Comparison of ENCODE assay signal across 26 cellular contexts in the genomic region with DNA sequence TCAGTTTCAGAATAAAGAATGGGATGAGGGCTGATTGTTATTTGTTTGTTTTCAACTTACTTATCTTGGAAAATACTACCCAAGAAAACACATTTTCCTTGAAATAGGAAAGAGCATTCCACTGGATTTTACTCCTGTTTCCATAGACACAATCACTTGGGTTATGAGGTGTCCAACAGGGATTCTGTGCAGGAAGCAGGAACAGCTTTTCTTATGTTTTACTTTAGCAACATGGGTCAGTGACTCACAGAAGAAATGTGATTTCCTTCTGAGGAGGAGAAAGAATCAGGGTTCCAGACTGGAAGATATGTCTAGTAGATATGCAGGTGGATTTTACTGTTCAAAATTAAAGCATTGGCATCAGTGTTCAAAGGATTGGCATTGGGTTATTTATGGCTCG.
"Had no signal": no experiment of that assay in that cellular context is flagged by ENCODE, and none has a peak within 500 bp of the region (broad histone marks: within the 10 kb centered on the region; RNA-seq: fewer than 3 reads in every experiment).

No MANE protein-coding gene starts in this region.

- H3K4me2 ChIP-seq: smooth muscle cell had no signal

- H3K27me3 ChIP-seq: gastroesophageal sphincter, sigmoid colon, uterus had no signal

- H3K4me3 ChIP-seq: gastroesophageal sphincter, lower lobe of right lung, sigmoid colon, smooth muscle cell, uterus had no signal

- H3K27ac ChIP-seq: gastroesophageal sphincter, lower lobe of right lung, sigmoid colon, uterus, VCaP had no signal

- H3K9me3 ChIP-seq: gastroesophageal sphincter, lower lobe of right lung, sigmoid colon, uterus had no signal

- H3K4me1 ChIP-seq: gastroesophageal sphincter, lower lobe of right lung, sigmoid colon, uterus had no signal

- FAIRE-seq: colon, keratinocyte had no signal

- DNase-seq: activated CD4-positive, alpha-beta memory T cell treated with anti-CD3 and anti-CD28 coated beads, Interleukin-2, amount 10 ng/mL, durations not matched to agents 7 days and 5 days; activated CD4-positive, alpha-beta T cell treated with anti-CD3 and anti-CD28 coated beads, Interleukin-2, amount 10 ng/mL, durations not matched to agents 24 days and 14 days; activated effector memory CD4-positive, alpha-beta T cell treated with Interleukin-2 at 50 U/mL for 16 hours; activated naive CD4-positive, alpha-beta T cell treated with anti-CD3 and anti-CD28 coated beads for 36 hours; activated T-cell treated with anti-CD3 and anti-CD28 coated beads, Interleukin-2, amount 50 U/mL, for 72 hours; central memory CD4-positive, alpha-beta T cell; effector memory CD4-positive, alpha-beta T cell; head of caudate nucleus; lower lobe of right lung; naive B cell; retina; sigmoid colon; stimulated activated CD4-positive, alpha-beta T cell treated with anti-CD3 and anti-CD28 coated beads, Interleukin-15, amount 100 ng/mL, for 24 hours; stimulated activated CD4-positive, alpha-beta T cell treated with anti-CD3 and anti-CD28 coated beads, Interleukin-2, amount 100 ng/mL, for 48 hours; stimulated activated CD8-positive, alpha-beta memory T cell treated with anti-CD3 and anti-CD28 coated beads, Interleukin-4, amount 100 ng/mL, for 48 hours; stimulated activated naive B cell treated with anti-CD40 and anti-IgM and Interleukin-4, amounts not matched to agents 10 μg/mL and 1 μg/mL and 100 μg/mL, for 72 hours; trophoblast cell; uterus had no signal

- H3K36me3 ChIP-seq: gastroesophageal sphincter, lower lobe of right lung, sigmoid colon, uterus had no signal

- ATAC-seq: activated CD4-positive, CD25-positive, alpha-beta regulatory T cell treated with anti-CD3 and anti-CD28 coated beads, Interleukin-2, amount 50 U/mL, for 24 hours; activated T-cell treated with anti-CD3 and anti-CD28 coated beads, Interleukin-2, amount 50 U/mL, for 72 hours; esophagus mucosa; gastroesophageal sphincter; left lobe of liver; lower lobe of right lung; stimulated activated naive B cell treated with anti-CD40 and anti-IgM and Interleukin-4, amounts not matched to agents 10 μg/mL and 1 μg/mL and 100 μg/mL, for 72 hours had no signal
